Comparison of ENCODE assay signal across 21 cellular contexts in genomic region chr13:72851678-72852014, GRCh38.
"Had no signal": no experiment of that assay in that cellular context is flagged by ENCODE, and none has a peak within 500 bp of the region (broad histone marks: within the 10 kb centered on the region; RNA-seq: fewer than 3 reads in every experiment).

No MANE protein-coding gene starts in this region.

- H3K4me3 ChIP-seq: colonic mucosa, dorsolateral prefrontal cortex, esophagus squamous epithelium, gastrocnemius medialis, lower lobe of right lung, skin epidermis, transverse colon had no signal

- H3K4me1 ChIP-seq: colonic mucosa, esophagus squamous epithelium, gastrocnemius medialis, lower lobe of right lung, parathyroid adenoma, transverse colon had no signal

- DNase-seq: activated CD4-positive, alpha-beta T cell treated with anti-CD3 and anti-CD28 coated beads, Interleukin-2, amount 10 ng/mL, durations not matched to agents 24 days and 14 days; activated CD8-positive, alpha-beta memory T cell treated with anti-CD3 and anti-CD28 coated beads, Interleukin-2, amount 10 ng/mL, durations not matched to agents 7 days and 5 days; activated CD8-positive, alpha-beta T cell treated with anti-CD3 and anti-CD28 coated beads for 36 hours; activated gamma-delta T cell treated with Interleukin-2 at 50 U/mL for 16 hours; activated T-cell treated with anti-CD3 and anti-CD28 coated beads for 4 hours; dorsolateral prefrontal cortex; effector memory CD8-positive, alpha-beta T cell; esophagus squamous epithelium; gastrocnemius medialis; hippocampal formation; lower lobe of right lung; naive B cell; nucleus accumbens; stimulated activated CD4-positive, alpha-beta T cell treated with anti-CD3 and anti-CD28 coated beads, Interleukin-2, amount 100 ng/mL, for 24 hours; transverse colon had no signal

- H3K27me3 ChIP-seq: colonic mucosa, dorsolateral prefrontal cortex, esophagus squamous epithelium, gastrocnemius medialis, transverse colon had no signal

- H3K27me3 Mint-ChIP-seq: activated CD4-positive, alpha-beta T cell treated with anti-CD3 and anti-CD28 coated beads, Interleukin-2, amount 10 ng/mL, durations not matched to agents 24 days and 14 days; activated CD8-positive, alpha-beta memory T cell treated with anti-CD3 and anti-CD28 coated beads, Interleukin-2, amount 10 ng/mL, durations not matched to agents 7 days and 5 days; activated CD8-positive, alpha-beta T cell treated with anti-CD3 and anti-CD28 coated beads for 36 hours; effector memory CD8-positive, alpha-beta T cell; naive B cell had no signal

- ATAC-seq: activated CD4-positive, CD25-positive, alpha-beta regulatory T cell treated with anti-CD3 and anti-CD28 coated beads, Interleukin-2, amount 50 U/mL, for 24 hours; activated CD8-positive, alpha-beta memory T cell treated with anti-CD3 and anti-CD28 coated beads, Interleukin-2, amount 10 ng/mL, durations not matched to agents 7 days and 5 days; activated CD8-positive, alpha-beta T cell treated with anti-CD3 and anti-CD28 coated beads for 36 hours; activated naive CD4-positive, alpha-beta T cell treated with anti-CD3 and anti-CD28 coated beads, Interleukin-2, amount 50 U/mL, for 72 hours; effector memory CD8-positive, alpha-beta T cell; gastrocnemius medialis; stimulated activated effector memory CD8-positive, alpha-beta T cell treated with anti-CD3 and anti-CD28 coated beads, Interleukin-12 subunit alpha, Interleukin-12 subunit beta, amount 100 ng/mL, for 72 hours had no signal

- H3K9me3 Mint-ChIP-seq: activated CD4-positive, alpha-beta T cell treated with anti-CD3 and anti-CD28 coated beads, Interleukin-2, amount 10 ng/mL, durations not matched to agents 24 days and 14 days; activated CD8-positive, alpha-beta T cell treated with anti-CD3 and anti-CD28 coated beads for 36 hours; activated naive CD4-positive, alpha-beta T cell treated with anti-CD3 and anti-CD28 coated beads, Interleukin-2, amount 50 U/mL, for 72 hours; effector memory CD8-positive, alpha-beta T cell; naive B cell; stimulated activated effector memory CD8-positive, alpha-beta T cell treated with anti-CD3 and anti-CD28 coated beads, Interleukin-12 subunit alpha, Interleukin-12 subunit beta, amount 100 ng/mL, for 72 hours had no signal

- H3K36me3 ChIP-seq: colonic mucosa had no signal

- H3K27ac Mint-ChIP-seq: activated CD4-positive, alpha-beta T cell treated with anti-CD3 and anti-CD28 coated beads, Interleukin-2, amount 10 ng/mL, durations not matched to agents 24 days and 14 days; activated CD8-positive, alpha-beta memory T cell treated with anti-CD3 and anti-CD28 coated beads, Interleukin-2, amount 10 ng/mL, durations not matched to agents 7 days and 5 days; activated CD8-positive, alpha-beta T cell treated with anti-CD3 and anti-CD28 coated beads for 36 hours; activated naive CD4-positive, alpha-beta T cell treated with anti-CD3 and anti-CD28 coated beads, Interleukin-2, amount 50 U/mL, for 72 hours; effector memory CD8-positive, alpha-beta T cell; naive B cell; stimulated activated effector memory CD8-positive, alpha-beta T cell treated with anti-CD3 and anti-CD28 coated beads, Interleukin-12 subunit alpha, Interleukin-12 subunit beta, amount 100 ng/mL, for 72 hours had no signal

- H3K9me3 ChIP-seq: colonic mucosa, esophagus squamous epithelium, gastrocnemius medialis, lower lobe of right lung, transverse colon had no signal

- H3K9ac ChIP-seq: parathyroid adenoma had no signal

- H3K79me2 ChIP-seq: parathyroid adenoma had no signal

- H2AFZ ChIP-seq: parathyroid adenoma had no signal

- H3K4me1 Mint-ChIP-seq: activated CD4-positive, alpha-beta T cell treated with anti-CD3 and anti-CD28 coated beads, Interleukin-2, amount 10 ng/mL, durations not matched to agents 24 days and 14 days; naive B cell; stimulated activated effector memory CD8-positive, alpha-beta T cell treated with anti-CD3 and anti-CD28 coated beads, Interleukin-12 subunit alpha, Interleukin-12 subunit beta, amount 100 ng/mL, for 72 hours had no signal

- H3K27ac ChIP-seq: colonic mucosa, dorsolateral prefrontal cortex, esophagus squamous epithelium, gastrocnemius medialis, lower lobe of right lung, parathyroid adenoma, skin epidermis, transverse colon had no signal

- H3K4me3 Mint-ChIP-seq: activated CD4-positive, alpha-beta T cell treated with anti-CD3 and anti-CD28 coated beads, Interleukin-2, amount 10 ng/mL, durations not matched to agents 24 days and 14 days; activated CD8-positive, alpha-beta memory T cell treated with anti-CD3 and anti-CD28 coated beads, Interleukin-2, amount 10 ng/mL, durations not matched to agents 7 days and 5 days; activated CD8-positive, alpha-beta T cell treated with anti-CD3 and anti-CD28 coated beads for 36 hours; effector memory CD8-positive, alpha-beta T cell; naive B cell; stimulated activated effector memory CD8-positive, alpha-beta T cell treated with anti-CD3 and anti-CD28 coated beads, Interleukin-12 subunit alpha, Interleukin-12 subunit beta, amount 100 ng/mL, for 72 hours had no signal
